In the genomic region with DNA sequence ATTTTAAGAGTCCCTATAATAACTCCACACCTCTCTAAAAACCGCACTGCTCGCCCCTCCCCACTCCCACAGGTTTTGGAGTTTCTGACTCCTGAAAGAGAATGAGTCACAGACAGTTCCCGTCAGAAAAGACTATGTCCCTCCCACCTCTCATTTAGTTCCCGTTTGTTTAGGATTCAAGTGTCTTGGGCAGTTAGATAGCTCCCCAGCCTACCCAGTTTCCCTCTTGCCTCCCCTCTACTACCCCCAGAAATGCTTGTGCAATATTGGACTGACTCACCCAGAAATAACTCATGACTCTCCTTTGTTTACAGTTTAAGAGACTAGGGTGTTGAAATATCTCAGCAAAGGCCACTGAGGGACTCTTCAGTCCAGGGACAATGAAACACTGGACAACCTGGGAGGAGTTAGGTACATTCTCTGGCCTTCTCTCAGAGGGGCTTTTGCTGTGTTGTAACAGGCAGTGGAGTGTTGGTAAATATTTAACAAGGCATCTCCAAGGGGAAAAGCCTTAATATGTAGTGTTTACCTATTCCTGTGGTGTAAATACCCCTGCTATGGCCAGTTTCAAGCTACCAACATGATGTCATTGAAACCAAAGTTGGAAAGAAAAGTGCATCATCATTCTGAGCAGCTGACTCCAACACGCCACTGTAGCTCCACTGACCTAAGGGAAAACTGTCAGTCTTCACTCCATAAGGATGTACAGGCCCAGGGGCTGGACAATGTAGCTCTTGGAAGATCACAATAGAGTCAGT, we compare ENCODE assay signal across 1 cellular context.
A peak's percentile ranks its signal among the peaks of the same experiment; 100 is the strongest.
TF ChIP-seq lines count a peak whose summit lies in the region.

No MANE protein-coding gene starts in this region.

TF ChIP-seq in K562, 482 proteins besides CTCF, POLR2A, EP300 and RAD21 (continued from another document and continues in another):
- TF ChIP-seq, protein P1, sequence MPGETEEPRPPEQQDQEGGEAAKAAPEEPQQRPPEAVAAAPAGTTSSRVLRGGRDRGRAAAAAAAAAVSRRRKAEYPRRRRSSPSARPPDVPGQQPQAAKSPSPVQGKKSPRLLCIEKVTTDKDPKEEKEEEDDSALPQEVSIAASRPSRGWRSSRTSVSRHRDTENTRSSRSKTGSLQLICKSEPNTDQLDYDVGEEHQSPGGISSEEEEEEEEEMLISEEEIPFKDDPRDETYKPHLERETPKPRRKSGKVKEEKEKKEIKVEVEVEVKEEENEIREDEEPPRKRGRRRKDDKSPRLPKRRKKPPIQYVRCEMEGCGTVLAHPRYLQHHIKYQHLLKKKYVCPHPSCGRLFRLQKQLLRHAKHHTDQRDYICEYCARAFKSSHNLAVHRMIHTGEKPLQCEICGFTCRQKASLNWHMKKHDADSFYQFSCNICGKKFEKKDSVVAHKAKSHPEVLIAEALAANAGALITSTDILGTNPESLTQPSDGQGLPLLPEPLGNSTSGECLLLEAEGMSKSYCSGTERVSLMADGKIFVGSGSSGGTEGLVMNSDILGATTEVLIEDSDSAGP (CRISPR knock-in tag; IDR thresholded peaks at IDR 0.05) = no peak
- TF ChIP-seq, protein P2, sequence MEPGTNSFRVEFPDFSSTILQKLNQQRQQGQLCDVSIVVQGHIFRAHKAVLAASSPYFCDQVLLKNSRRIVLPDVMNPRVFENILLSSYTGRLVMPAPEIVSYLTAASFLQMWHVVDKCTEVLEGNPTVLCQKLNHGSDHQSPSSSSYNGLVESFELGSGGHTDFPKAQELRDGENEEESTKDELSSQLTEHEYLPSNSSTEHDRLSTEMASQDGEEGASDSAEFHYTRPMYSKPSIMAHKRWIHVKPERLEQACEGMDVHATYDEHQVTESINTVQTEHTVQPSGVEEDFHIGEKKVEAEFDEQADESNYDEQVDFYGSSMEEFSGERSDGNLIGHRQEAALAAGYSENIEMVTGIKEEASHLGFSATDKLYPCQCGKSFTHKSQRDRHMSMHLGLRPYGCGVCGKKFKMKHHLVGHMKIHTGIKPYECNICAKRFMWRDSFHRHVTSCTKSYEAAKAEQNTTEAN (CRISPR knock-in tag; IDR thresholded peaks at IDR 0.05) = no peak
- TF ChIP-seq PHB2 (IDR thresholded peaks at IDR 0.05; ENCODE audit: low read depth) (no peak), ZNF174 (CRISPR knock-in tag; IDR thresholded peaks at IDR 0.05) (no peak), RUNX1 (IDR thresholded peaks at IDR 0.05; ENCODE audit: low read depth) (no peak), CREB1 (IDR thresholded peaks at IDR 0.05) (peak; percentile 86), CREB1 (CRISPR knock-in tag; IDR thresholded peaks at IDR 0.05) (peak; percentile 86), ZNF232 (CRISPR knock-in tag; IDR thresholded peaks at IDR 0.05) (no peak), BRCA1 (IDR thresholded peaks at IDR 0.05) (no peak), BRCA1 (CRISPR knock-in tag; IDR thresholded peaks at IDR 0.05) (no peak), ZNF121 (CRISPR knock-in tag; conservative IDR thresholded peaks at IDR 0.05) (no peak), ZNF668 (CRISPR knock-in tag; IDR thresholded peaks at IDR 0.05) (no peak), NCOA6 (IDR thresholded peaks at IDR 0.05) (peak; percentile 44; the same call in 1 of the 2 replicates), HNRNPL (IDR thresholded peaks at IDR 0.05; ENCODE audit: low read depth, low read length) (no peak), ZNF780A (CRISPR knock-in tag; IDR thresholded peaks at IDR 0.05) (no peak), ZFP36 (IDR thresholded peaks at IDR 0.05; ENCODE audit: low read depth, low read length, partially characterized antibody) (peak; percentile 70), EGR1 (conservative IDR thresholded peaks at IDR 0.05) (peak; percentile 83), ZNF586 (CRISPR knock-in tag; conservative IDR thresholded peaks at IDR 0.05) (no peak), NFE2L1 (tag; IDR thresholded peaks at IDR 0.05; ENCODE audit: borderline replicate concordance, low read depth) (peak; percentile 66), ZNF41 (CRISPR knock-in tag; conservative IDR thresholded peaks at IDR 0.05) (no peak), ILK (tag; IDR thresholded peaks at IDR 0.05; ENCODE audit: borderline replicate concordance, low read depth) (no peak), CEBPG (CRISPR knock-in tag; IDR thresholded peaks at IDR 0.05) (peak; percentile 98), CEBPG (tag; conservative IDR thresholded peaks at IDR 0.05 in 1 of 2, IDR thresholded peaks at IDR 0.05 in 1 of 2) (peak; percentile 99 to 100), ZNF431 (CRISPR knock-in tag; IDR thresholded peaks at IDR 0.05) (no peak), NBN (IDR thresholded peaks at IDR 0.05; ENCODE audit: low read depth) (peak; percentile 97)
- TF ChIP-seq, protein P3, sequence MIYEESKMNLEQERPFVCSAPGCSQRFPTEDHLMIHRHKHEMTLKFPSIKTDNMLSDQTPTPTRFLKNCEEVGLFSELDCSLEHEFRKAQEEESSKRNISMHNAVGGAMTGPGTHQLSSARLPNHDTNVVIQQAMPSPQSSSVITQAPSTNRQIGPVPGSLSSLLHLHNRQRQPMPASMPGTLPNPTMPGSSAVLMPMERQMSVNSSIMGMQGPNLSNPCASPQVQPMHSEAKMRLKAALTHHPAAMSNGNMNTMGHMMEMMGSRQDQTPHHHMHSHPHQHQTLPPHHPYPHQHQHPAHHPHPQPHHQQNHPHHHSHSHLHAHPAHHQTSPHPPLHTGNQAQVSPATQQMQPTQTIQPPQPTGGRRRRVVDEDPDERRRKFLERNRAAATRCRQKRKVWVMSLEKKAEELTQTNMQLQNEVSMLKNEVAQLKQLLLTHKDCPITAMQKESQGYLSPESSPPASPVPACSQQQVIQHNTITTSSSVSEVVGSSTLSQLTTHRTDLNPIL (CRISPR knock-in tag; IDR thresholded peaks at IDR 0.05) = no peak
- TF ChIP-seq, protein P4, sequence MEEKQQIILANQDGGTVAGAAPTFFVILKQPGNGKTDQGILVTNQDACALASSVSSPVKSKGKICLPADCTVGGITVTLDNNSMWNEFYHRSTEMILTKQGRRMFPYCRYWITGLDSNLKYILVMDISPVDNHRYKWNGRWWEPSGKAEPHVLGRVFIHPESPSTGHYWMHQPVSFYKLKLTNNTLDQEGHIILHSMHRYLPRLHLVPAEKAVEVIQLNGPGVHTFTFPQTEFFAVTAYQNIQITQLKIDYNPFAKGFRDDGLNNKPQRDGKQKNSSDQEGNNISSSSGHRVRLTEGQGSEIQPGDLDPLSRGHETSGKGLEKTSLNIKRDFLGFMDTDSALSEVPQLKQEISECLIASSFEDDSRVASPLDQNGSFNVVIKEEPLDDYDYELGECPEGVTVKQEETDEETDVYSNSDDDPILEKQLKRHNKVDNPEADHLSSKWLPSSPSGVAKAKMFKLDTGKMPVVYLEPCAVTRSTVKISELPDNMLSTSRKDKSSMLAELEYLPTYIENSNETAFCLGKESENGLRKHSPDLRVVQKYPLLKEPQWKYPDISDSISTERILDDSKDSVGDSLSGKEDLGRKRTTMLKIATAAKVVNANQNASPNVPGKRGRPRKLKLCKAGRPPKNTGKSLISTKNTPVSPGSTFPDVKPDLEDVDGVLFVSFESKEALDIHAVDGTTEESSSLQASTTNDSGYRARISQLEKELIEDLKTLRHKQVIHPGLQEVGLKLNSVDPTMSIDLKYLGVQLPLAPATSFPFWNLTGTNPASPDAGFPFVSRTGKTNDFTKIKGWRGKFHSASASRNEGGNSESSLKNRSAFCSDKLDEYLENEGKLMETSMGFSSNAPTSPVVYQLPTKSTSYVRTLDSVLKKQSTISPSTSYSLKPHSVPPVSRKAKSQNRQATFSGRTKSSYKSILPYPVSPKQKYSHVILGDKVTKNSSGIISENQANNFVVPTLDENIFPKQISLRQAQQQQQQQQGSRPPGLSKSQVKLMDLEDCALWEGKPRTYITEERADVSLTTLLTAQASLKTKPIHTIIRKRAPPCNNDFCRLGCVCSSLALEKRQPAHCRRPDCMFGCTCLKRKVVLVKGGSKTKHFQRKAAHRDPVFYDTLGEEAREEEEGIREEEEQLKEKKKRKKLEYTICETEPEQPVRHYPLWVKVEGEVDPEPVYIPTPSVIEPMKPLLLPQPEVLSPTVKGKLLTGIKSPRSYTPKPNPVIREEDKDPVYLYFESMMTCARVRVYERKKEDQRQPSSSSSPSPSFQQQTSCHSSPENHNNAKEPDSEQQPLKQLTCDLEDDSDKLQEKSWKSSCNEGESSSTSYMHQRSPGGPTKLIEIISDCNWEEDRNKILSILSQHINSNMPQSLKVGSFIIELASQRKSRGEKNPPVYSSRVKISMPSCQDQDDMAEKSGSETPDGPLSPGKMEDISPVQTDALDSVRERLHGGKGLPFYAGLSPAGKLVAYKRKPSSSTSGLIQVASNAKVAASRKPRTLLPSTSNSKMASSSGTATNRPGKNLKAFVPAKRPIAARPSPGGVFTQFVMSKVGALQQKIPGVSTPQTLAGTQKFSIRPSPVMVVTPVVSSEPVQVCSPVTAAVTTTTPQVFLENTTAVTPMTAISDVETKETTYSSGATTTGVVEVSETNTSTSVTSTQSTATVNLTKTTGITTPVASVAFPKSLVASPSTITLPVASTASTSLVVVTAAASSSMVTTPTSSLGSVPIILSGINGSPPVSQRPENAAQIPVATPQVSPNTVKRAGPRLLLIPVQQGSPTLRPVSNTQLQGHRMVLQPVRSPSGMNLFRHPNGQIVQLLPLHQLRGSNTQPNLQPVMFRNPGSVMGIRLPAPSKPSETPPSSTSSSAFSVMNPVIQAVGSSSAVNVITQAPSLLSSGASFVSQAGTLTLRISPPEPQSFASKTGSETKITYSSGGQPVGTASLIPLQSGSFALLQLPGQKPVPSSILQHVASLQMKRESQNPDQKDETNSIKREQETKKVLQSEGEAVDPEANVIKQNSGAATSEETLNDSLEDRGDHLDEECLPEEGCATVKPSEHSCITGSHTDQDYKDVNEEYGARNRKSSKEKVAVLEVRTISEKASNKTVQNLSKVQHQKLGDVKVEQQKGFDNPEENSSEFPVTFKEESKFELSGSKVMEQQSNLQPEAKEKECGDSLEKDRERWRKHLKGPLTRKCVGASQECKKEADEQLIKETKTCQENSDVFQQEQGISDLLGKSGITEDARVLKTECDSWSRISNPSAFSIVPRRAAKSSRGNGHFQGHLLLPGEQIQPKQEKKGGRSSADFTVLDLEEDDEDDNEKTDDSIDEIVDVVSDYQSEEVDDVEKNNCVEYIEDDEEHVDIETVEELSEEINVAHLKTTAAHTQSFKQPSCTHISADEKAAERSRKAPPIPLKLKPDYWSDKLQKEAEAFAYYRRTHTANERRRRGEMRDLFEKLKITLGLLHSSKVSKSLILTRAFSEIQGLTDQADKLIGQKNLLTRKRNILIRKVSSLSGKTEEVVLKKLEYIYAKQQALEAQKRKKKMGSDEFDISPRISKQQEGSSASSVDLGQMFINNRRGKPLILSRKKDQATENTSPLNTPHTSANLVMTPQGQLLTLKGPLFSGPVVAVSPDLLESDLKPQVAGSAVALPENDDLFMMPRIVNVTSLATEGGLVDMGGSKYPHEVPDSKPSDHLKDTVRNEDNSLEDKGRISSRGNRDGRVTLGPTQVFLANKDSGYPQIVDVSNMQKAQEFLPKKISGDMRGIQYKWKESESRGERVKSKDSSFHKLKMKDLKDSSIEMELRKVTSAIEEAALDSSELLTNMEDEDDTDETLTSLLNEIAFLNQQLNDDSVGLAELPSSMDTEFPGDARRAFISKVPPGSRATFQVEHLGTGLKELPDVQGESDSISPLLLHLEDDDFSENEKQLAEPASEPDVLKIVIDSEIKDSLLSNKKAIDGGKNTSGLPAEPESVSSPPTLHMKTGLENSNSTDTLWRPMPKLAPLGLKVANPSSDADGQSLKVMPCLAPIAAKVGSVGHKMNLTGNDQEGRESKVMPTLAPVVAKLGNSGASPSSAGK (IDR thresholded peaks at IDR 0.05) = 0 out of 2 replicates have a peak, but pooled peaks have one; percentile 30
- TF ChIP-seq, protein P5, sequence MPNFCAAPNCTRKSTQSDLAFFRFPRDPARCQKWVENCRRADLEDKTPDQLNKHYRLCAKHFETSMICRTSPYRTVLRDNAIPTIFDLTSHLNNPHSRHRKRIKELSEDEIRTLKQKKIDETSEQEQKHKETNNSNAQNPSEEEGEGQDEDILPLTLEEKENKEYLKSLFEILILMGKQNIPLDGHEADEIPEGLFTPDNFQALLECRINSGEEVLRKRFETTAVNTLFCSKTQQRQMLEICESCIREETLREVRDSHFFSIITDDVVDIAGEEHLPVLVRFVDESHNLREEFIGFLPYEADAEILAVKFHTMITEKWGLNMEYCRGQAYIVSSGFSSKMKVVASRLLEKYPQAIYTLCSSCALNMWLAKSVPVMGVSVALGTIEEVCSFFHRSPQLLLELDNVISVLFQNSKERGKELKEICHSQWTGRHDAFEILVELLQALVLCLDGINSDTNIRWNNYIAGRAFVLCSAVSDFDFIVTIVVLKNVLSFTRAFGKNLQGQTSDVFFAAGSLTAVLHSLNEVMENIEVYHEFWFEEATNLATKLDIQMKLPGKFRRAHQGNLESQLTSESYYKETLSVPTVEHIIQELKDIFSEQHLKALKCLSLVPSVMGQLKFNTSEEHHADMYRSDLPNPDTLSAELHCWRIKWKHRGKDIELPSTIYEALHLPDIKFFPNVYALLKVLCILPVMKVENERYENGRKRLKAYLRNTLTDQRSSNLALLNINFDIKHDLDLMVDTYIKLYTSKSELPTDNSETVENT (CRISPR knock-in tag; IDR thresholded peaks at IDR 0.05) = no peak
- TF ChIP-seq, protein P6, sequence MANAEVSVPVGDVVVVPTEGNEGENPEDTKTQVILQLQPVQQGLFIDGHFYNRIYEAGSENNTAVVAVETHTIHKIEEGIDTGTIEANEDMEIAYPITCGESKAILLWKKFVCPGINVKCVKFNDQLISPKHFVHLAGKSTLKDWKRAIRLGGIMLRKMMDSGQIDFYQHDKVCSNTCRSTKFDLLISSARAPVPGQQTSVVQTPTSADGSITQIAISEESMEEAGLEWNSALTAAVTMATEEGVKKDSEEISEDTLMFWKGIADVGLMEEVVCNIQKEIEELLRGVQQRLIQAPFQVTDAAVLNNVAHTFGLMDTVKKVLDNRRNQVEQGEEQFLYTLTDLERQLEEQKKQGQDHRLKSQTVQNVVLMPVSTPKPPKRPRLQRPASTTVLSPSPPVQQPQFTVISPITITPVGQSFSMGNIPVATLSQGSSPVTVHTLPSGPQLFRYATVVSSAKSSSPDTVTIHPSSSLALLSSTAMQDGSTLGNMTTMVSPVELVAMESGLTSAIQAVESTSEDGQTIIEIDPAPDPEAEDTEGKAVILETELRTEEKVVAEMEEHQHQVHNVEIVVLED (CRISPR knock-in tag; IDR thresholded peaks at IDR 0.05) = no peak
- TF ChIP-seq, protein P7, sequence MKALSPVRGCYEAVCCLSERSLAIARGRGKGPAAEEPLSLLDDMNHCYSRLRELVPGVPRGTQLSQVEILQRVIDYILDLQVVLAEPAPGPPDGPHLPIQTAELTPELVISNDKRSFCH (CRISPR knock-in tag; IDR thresholded peaks at IDR 0.05) = no peak
- TF ChIP-seq, protein P7 (tag; IDR thresholded peaks at IDR 0.05) = peak; percentile 85
- TF ChIP-seq, protein P8, sequence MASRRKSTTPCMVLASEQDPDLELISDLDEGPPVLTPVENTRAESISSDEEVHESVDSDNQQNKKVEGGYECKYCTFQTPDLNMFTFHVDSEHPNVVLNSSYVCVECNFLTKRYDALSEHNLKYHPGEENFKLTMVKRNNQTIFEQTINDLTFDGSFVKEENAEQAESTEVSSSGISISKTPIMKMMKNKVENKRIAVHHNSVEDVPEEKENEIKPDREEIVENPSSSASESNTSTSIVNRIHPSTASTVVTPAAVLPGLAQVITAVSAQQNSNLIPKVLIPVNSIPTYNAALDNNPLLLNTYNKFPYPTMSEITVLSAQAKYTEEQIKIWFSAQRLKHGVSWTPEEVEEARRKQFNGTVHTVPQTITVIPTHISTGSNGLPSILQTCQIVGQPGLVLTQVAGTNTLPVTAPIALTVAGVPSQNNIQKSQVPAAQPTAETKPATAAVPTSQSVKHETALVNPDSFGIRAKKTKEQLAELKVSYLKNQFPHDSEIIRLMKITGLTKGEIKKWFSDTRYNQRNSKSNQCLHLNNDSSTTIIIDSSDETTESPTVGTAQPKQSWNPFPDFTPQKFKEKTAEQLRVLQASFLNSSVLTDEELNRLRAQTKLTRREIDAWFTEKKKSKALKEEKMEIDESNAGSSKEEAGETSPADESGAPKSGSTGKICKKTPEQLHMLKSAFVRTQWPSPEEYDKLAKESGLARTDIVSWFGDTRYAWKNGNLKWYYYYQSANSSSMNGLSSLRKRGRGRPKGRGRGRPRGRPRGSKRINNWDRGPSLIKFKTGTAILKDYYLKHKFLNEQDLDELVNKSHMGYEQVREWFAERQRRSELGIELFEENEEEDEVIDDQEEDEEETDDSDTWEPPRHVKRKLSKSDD (conservative IDR thresholded peaks at IDR 0.05; ENCODE audit: low read length) = no peak; the same call in 1 of the 2 replicates
